Comparison of ENCODE assay signal across 1 cellular context in the genomic region with DNA sequence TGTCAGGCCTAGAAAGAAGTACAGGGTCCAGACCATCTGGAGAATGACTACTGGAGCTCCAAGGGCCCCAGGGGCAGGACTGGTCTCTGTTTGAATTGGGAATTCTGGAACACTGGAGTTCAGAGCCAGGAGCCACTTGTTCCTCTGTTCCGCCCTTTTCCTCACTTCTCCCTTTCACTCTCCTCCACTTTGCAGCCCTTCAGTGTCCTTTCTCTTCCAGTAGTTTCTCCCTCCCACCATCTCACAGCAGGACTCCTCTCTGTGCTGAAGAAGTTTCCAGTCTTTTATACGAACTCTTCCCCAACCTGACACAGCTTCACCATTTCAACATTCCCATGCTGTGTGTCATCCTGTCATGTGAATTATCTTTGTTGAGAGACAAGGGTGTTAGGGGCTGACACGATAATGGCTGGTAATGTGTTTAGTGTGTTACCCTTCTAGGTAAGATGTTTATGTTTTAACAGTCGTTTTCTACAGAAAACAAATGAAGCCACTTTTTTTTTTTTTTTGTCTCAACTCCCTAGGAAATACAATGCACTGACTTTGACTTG.
TF ChIP-seq lines count a peak whose summit lies in the region.

No MANE protein-coding gene starts in this region.

TF ChIP-seq in GM23338, 12 proteins besides CTCF, POLR2A, EP300 and RAD21 (continued from another document):
- no peak for TF ChIP-seq ETS1 (IDR thresholded peaks at IDR 0.05)
- TF ChIP-seq ZNF114 (CRISPR knock-in tag; IDR thresholded peaks at IDR 0.05), result no peak
- no peak for TF ChIP-seq ZNF331 (CRISPR knock-in tag; IDR thresholded peaks at IDR 0.05; ENCODE audit: low read depth)
- no peak for TF ChIP-seq NANOG (IDR thresholded peaks at IDR 0.05; ENCODE audit: borderline replicate concordance)
- no peak for TF ChIP-seq REST (IDR thresholded peaks at IDR 0.05; ENCODE audit: unreplicated experiment)
- TF ChIP-seq, protein P1, sequence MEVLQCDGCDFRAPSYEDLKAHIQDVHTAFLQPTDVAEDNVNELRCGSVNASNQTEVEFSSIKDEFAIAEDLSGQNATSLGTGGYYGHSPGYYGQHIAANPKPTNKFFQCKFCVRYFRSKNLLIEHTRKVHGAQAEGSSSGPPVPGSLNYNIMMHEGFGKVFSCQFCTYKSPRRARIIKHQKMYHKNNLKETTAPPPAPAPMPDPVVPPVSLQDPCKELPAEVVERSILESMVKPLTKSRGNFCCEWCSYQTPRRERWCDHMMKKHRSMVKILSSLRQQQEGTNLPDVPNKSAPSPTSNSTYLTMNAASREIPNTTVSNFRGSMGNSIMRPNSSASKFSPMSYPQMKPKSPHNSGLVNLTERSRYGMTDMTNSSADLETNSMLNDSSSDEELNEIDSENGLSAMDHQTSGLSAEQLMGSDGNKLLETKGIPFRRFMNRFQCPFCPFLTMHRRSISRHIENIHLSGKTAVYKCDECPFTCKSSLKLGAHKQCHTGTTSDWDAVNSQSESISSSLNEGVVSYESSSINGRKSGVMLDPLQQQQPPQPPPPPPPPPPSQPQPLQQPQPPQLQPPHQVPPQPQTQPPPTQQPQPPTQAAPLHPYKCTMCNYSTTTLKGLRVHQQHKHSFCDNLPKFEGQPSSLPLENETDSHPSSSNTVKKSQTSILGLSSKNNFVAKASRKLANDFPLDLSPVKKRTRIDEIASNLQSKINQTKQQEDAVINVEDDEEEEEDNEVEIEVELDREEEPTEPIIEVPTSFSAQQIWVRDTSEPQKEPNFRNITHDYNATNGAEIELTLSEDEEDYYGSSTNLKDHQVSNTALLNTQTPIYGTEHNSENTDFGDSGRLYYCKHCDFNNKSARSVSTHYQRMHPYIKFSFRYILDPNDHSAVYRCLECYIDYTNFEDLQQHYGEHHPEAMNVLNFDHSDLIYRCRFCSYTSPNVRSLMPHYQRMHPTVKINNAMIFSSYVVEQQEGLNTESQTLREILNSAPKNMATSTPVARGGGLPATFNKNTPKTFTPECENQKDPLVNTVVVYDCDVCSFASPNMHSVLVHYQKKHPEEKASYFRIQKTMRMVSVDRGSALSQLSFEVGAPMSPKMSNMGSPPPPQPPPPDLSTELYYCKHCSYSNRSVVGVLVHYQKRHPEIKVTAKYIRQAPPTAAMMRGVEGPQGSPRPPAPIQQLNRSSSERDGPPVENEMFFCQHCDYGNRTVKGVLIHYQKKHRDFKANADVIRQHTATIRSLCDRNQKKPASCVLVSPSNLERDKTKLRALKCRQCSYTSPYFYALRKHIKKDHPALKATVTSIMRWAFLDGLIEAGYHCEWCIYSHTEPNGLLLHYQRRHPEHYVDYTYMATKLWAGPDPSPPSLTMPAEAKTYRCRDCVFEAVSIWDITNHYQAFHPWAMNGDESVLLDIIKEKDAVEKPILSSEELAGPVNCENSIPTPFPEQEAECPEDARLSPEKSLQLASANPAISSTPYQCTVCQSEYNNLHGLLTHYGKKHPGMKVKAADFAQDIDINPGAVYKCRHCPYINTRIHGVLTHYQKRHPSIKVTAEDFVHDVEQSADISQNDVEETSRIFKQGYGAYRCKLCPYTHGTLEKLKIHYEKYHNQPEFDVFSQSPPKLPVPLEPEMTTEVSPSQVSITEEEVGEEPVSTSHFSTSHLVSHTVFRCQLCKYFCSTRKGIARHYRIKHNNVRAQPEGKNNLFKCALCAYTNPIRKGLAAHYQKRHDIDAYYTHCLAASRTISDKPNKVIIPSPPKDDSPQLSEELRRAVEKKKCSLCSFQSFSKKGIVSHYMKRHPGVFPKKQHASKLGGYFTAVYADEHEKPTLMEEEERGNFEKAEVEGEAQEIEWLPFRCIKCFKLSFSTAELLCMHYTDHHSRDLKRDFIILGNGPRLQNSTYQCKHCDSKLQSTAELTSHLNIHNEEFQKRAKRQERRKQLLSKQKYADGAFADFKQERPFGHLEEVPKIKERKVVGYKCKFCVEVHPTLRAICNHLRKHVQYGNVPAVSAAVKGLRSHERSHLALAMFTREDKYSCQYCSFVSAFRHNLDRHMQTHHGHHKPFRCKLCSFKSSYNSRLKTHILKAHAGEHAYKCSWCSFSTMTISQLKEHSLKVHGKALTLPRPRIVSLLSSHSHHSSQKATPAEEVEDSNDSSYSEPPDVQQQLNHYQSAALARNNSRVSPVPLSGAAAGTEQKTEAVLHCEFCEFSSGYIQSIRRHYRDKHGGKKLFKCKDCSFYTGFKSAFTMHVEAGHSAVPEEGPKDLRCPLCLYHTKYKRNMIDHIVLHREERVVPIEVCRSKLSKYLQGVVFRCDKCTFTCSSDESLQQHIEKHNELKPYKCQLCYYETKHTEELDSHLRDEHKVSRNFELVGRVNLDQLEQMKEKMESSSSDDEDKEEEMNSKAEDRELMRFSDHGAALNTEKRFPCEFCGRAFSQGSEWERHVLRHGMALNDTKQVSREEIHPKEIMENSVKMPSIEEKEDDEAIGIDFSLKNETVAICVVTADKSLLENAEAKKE (CRISPR knock-in tag; IDR thresholded peaks at IDR 0.05), result no peak
- no peak for TF ChIP-seq EZH2 (IDR thresholded peaks at IDR 0.05; ENCODE audit: low read depth, unreplicated experiment)
- no peak for TF ChIP-seq STAT1 (IDR thresholded peaks at IDR 0.05; ENCODE audit: unreplicated experiment)
- TF ChIP-seq JUNB (IDR thresholded peaks at IDR 0.05; ENCODE audit: unreplicated experiment), result no peak
TF ChIP-seq in GM23338: peak in this region for 0.
